8 cellular contexts compared by ENCODE assay signal in genomic region chr2:95346236-95346737, GRCh38. TPM values are rescaled to one million over a fixed set of nuclear protein-coding genes. Genes with fewer than 3 reads are reported as not detected.
DNase-seq lines count a peak whose midpoint lies in the region; ATAC-seq, FAIRE-seq and TF ChIP-seq lines count a peak whose summit lies in the region.

No MANE protein-coding gene starts in this region.

- ATAC-seq in HG03432 (IDR thresholded peaks at IDR 0.05; ENCODE audit: unreplicated experiment) (peak; percentile 38), GM21390 (IDR thresholded peaks at IDR 0.05; ENCODE audit: unreplicated experiment) (no peak)
- peak; percentile 12 for ATAC-seq in stimulated activated effector memory CD8-positive, alpha-beta T cell treated with anti-CD3 and anti-CD28 coated beads, Interleukin-12 subunit alpha, Interleukin-12 subunit beta, amount 100 ng/mL, for 72 hours

- H3K9me3 ChIP-seq in astrocyte (ENCODE audit: insufficient read depth, low read depth, low read length) (no peaks in the 10 kb centered on the region), iPS-15b (ENCODE audit: control insufficient read depth, insufficient read depth, low read length) (no peaks in the 10 kb centered on the region)

- no peaks in the 10 kb centered on the region for H4K20me1 ChIP-seq in astrocyte (ENCODE audit: insufficient read depth, low read length)

- H3K4me3 ChIP-seq in astrocyte (ENCODE audit: insufficient read depth, low read depth, low read length) (peak overlapping the region; percentile 68), iPS-15b (ENCODE audit: low read depth, low read length) (peak overlapping the region; percentile 69)

- H3K79me2 ChIP-seq in astrocyte (ENCODE audit: insufficient read depth, low read length), result no peaks in the 10 kb centered on the region

- H3K9ac ChIP-seq in astrocyte (ENCODE audit: low read length) (peak overlapping the region; percentile 73), iPS-15b (ENCODE audit: low read depth, low read length) (no peak overlapping the region)

- H3K27ac ChIP-seq in astrocyte (ENCODE audit: low read depth, low read length), result no peak overlapping the region

- no peak overlapping the region for H3K27ac Mint-ChIP-seq in astrocyte (ENCODE audit: unreplicated experiment)
- no peak overlapping the region for H3K27ac Mint-ChIP-seq in stimulated activated effector memory CD8-positive, alpha-beta T cell treated with anti-CD3 and anti-CD28 coated beads, Interleukin-12 subunit alpha, Interleukin-12 subunit beta, amount 100 ng/mL, for 72 hours

- no peaks in the 10 kb centered on the region for H3K4me1 Mint-ChIP-seq in astrocyte (ENCODE audit: low read depth, unreplicated experiment)
- no peaks in the 10 kb centered on the region for H3K4me1 Mint-ChIP-seq in stimulated activated effector memory CD8-positive, alpha-beta T cell treated with anti-CD3 and anti-CD28 coated beads, Interleukin-12 subunit alpha, Interleukin-12 subunit beta, amount 100 ng/mL, for 72 hours

- H3K36me3 Mint-ChIP-seq in astrocyte (ENCODE audit: low read depth, unreplicated experiment), result no peaks in the 10 kb centered on the region
- H3K36me3 Mint-ChIP-seq in stimulated activated effector memory CD8-positive, alpha-beta T cell treated with anti-CD3 and anti-CD28 coated beads, Interleukin-12 subunit alpha, Interleukin-12 subunit beta, amount 100 ng/mL, for 72 hours, result no peaks in the 10 kb centered on the region

- H2AFZ ChIP-seq in astrocyte (ENCODE audit: low read depth, low read length), result peak overlapping the region; percentile 95

- H3K36me3 ChIP-seq in astrocyte (ENCODE audit: insufficient read depth, low read length) (no peaks in the 10 kb centered on the region), iPS-15b (ENCODE audit: control insufficient read depth, insufficient read depth, low read length) (no peaks in the 10 kb centered on the region)

- peak; percentile 67 for DNase-seq in D341Med (ENCODE audit: low spot score)
- no peak for DNase-seq in astrocyte (ENCODE audit: low read depth)
- DNase-seq in stimulated activated effector memory CD8-positive, alpha-beta T cell treated with anti-CD3 and anti-CD28 coated beads, Interleukin-12 subunit alpha, Interleukin-12 subunit beta, amount 100 ng/mL, for 72 hours (ENCODE audit: low spot score in 2 of 2), result no peak
- DNase-seq in NCI-H1092 (lab: John Stamatoyannopoulos, UW), result no peak
- no peak for DNase-seq in SK-N-DZ (ENCODE audit: low spot score)

- H3K4me2 ChIP-seq in astrocyte (ENCODE audit: low read length), result peak overlapping the region; percentile 99

- H3K27me3 ChIP-seq in astrocyte (ENCODE audit: insufficient read depth, low read length) (peaks cover 7% of the 10 kb centered on the region), iPS-15b (ENCODE audit: control insufficient read depth, insufficient read depth, low read length) (peaks cover 54% of the 10 kb centered on the region)

- H3K4me1 ChIP-seq in astrocyte (ENCODE audit: insufficient read depth, low read length), result peaks cover 10% of the 10 kb centered on the region
- H3K4me1 ChIP-seq in iPS-15b (ENCODE audit: control insufficient read depth, insufficient read depth, low read length), result no peaks in the 10 kb centered on the region

- H3K27me3 Mint-ChIP-seq in astrocyte (ENCODE audit: low read depth, unreplicated experiment), result peaks cover 69% of the 10 kb centered on the region

- peaks cover 2% of the 10 kb centered on the region for H3K9me3 Mint-ChIP-seq in astrocyte (ENCODE audit: unreplicated experiment)
- no peaks in the 10 kb centered on the region for H3K9me3 Mint-ChIP-seq in stimulated activated effector memory CD8-positive, alpha-beta T cell treated with anti-CD3 and anti-CD28 coated beads, Interleukin-12 subunit alpha, Interleukin-12 subunit beta, amount 100 ng/mL, for 72 hours

- no peak for TF ChIP-seq CTCF in astrocyte (IDR thresholded peaks at IDR 0.05; ENCODE audit: insufficient read depth, low read depth, low read length)

- no peak overlapping the region for H3K4me3 Mint-ChIP-seq in astrocyte (ENCODE audit: unreplicated experiment)
- peak overlapping the region; percentile 73 for H3K4me3 Mint-ChIP-seq in stimulated activated effector memory CD8-positive, alpha-beta T cell treated with anti-CD3 and anti-CD28 coated beads, Interleukin-12 subunit alpha, Interleukin-12 subunit beta, amount 100 ng/mL, for 72 hours

- FAIRE-seq in astrocyte (lab: Jason Lieb, UNC), result no peak

RNA-seq across cellular contexts. Expression of gene KCNIP3, which starts 49.1 kb away (rescaled TPM):
- 0.68 and 1.5 TPM in 2 replicates for total RNA-seq in astrocyte
- polyA plus RNA-seq in SK-N-DZ (2014; cell fraction: cytosol; rRNA removed), result 0.94 TPM in 1 of 2 replicates, not detected in the other
- polyA plus RNA-seq in SK-N-DZ (2014; cell fraction: nucleus; rRNA removed), result 3.4 TPM in 1 of 2 replicates, not detected in the other

RNA-seq across cellular contexts. Expression of gene FAHD2A, which starts 56.2 kb away (rescaled TPM):
- 21.9 and 23.4 TPM in 2 replicates for total RNA-seq in astrocyte
- 24.4 and 31.2 TPM in 2 replicates for polyA plus RNA-seq in SK-N-DZ (2014; cell fraction: cytosol; rRNA removed)
- 61.1 and 70.7 TPM in 2 replicates for polyA plus RNA-seq in SK-N-DZ (2014; cell fraction: nucleus; rRNA removed)
